1 cellular context compared by ENCODE assay signal in the genomic region with DNA sequence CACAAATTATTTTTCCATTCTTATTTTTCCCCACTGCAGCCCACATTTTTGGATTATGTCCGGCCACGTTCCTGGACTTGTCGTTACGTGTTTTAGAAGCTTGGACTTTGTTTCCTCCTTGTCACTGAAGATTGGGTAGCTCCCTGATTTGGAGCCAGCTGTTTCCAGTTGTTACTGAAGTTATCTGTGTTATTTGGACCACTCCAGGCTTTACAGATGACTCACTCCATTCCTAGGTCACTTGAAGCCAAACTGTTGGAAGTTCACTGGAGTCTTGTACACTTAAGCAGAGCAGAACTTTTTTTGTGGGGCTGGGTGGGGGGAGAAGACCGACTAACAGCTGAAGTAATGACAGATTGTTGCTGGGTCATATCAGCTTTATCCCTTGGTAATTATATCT.
TF ChIP-seq lines count a peak whose summit lies in the region.

No MANE protein-coding gene starts in this region.

TF ChIP-seq in IMR-90, 13 proteins besides CTCF, POLR2A, EP300 and RAD21:
- TF ChIP-seq SMC3 (IDR thresholded peaks at IDR 0.05; ENCODE audit: low read depth, low read length) (no peak), MXI1 (IDR thresholded peaks at IDR 0.05; ENCODE audit: borderline replicate concordance, low read depth, low read length) (no peak), NFE2L2 (IDR thresholded peaks at IDR 0.05; ENCODE audit: low read depth, low read length) (no peak), BHLHE40 (IDR thresholded peaks at IDR 0.05; ENCODE audit: low read depth, low read length) (no peak), CHD1 (IDR thresholded peaks at IDR 0.05; ENCODE audit: low read depth, low read length) (no peak), FOS (IDR thresholded peaks at IDR 0.05; ENCODE audit: low read depth, low read length) (peak; percentile 36; the same call in 1 of the 2 replicates)
- TF ChIP-seq, protein P1, sequence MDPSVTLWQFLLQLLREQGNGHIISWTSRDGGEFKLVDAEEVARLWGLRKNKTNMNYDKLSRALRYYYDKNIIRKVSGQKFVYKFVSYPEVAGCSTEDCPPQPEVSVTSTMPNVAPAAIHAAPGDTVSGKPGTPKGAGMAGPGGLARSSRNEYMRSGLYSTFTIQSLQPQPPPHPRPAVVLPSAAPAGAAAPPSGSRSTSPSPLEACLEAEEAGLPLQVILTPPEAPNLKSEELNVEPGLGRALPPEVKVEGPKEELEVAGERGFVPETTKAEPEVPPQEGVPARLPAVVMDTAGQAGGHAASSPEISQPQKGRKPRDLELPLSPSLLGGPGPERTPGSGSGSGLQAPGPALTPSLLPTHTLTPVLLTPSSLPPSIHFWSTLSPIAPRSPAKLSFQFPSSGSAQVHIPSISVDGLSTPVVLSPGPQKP (IDR thresholded peaks at IDR 0.05; ENCODE audit: borderline replicate concordance, low read depth, low read length) = no peak
TF ChIP-seq in IMR-90: peak in this region for 1.
